8 cellular contexts compared by ENCODE assay signal in the genomic region with DNA sequence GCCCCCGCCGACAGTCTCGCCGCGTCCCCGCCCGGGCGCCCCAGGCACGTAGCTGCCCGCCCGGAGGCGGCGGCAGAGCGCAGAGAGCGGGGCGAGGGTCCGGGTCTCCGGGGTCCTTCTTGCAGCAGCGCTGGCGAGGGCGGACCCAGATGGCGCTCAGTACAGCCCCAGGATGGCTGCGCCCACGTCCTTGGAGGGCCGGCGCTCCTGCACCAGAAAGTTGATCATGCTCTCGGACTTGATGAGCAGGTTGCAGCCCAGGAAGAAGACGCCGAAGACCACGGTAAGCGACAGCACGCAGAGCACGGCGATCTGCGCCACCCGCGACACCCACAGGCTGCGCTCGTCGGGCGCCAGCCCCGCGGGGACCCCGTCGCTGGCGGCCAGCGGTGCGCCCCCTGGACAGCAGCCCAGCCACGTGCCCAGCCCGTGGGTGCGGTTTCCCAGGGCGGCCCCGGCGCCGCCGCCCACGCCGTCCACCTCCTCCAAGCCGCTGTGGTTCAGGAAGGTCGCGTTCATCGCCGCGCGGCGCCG. TPM values are rescaled to one million over a fixed set of nuclear protein-coding genes. Genes with fewer than 3 reads are reported as not detected.
DNase-seq lines count a peak whose midpoint lies in the region; ATAC-seq and TF ChIP-seq lines count a peak whose summit lies in the region.

No MANE protein-coding gene starts in this region.

- no peak overlapping the region for H3K27ac Mint-ChIP-seq in activated CD8-positive, alpha-beta T cell treated with anti-CD3 and anti-CD28 coated beads, Interleukin-2, amount 10 ng/mL, durations not matched to agents 7 days and 5 days

- H3K9me3 Mint-ChIP-seq in activated CD8-positive, alpha-beta T cell treated with anti-CD3 and anti-CD28 coated beads, Interleukin-2, amount 10 ng/mL, durations not matched to agents 7 days and 5 days (ENCODE audit: insufficient read depth), result no peaks in the 10 kb centered on the region

- no peaks in the 10 kb centered on the region for H3K36me3 ChIP-seq in heart left ventricle

- no peaks in the 10 kb centered on the region for H3K36me3 Mint-ChIP-seq in activated CD8-positive, alpha-beta T cell treated with anti-CD3 and anti-CD28 coated beads, Interleukin-2, amount 10 ng/mL, durations not matched to agents 7 days and 5 days (ENCODE audit: low read depth)

- no peak for TF ChIP-seq CTCF in heart left ventricle (IDR thresholded peaks at IDR 0.05)

- H3K9me3 ChIP-seq in heart left ventricle, result no peaks in the 10 kb centered on the region

- POLR2A ChIA-PET in activated CD8-positive, alpha-beta T cell treated with anti-CD3 and anti-CD28 coated beads, Interleukin-2, amount 10 ng/mL, durations not matched to agents 7 days and 5 days (lab: Charles Lee), result no interaction called here

- no peak for TF ChIP-seq POLR2A in heart left ventricle (IDR thresholded peaks at IDR 0.05)

- WGBS in heart left ventricle, 4 donors, result 0 to 2% (median 1%) methylated on average over 21 to 67 of the region's 67 CpGs

- peak; percentile 60 for ATAC-seq in activated CD8-positive, alpha-beta T cell treated with anti-CD3 and anti-CD28 coated beads, Interleukin-2, amount 10 ng/mL, durations not matched to agents 7 days and 5 days
- peak in 2 of 4 donors; percentile 47 to 60 for ATAC-seq in heart left ventricle
- no peak for ATAC-seq in sciatic nerve
- ATAC-seq in GM18861 (IDR thresholded peaks at IDR 0.05; ENCODE audit: unreplicated experiment), result no peak

- intact Hi-C loops in heart left ventricle (cut with DNase I) (no loop called here), sciatic nerve (cut with DNase I) (no loop called here)

- DNase-seq in DMS 273 (lab: John Stamatoyannopoulos, UW; ENCODE audit: unreplicated experiment) (peak; percentile 56), DMS 273 treated with DMSO at 0.1 percent for 48 hours (lab: John Stamatoyannopoulos, UW) (no peak), heart left ventricle (no peak), sciatic nerve (ENCODE audit: low spot score) (peak; percentile 52), T1000 (lab: John Stamatoyannopoulos, UW) (no peak)
- DNase-seq in activated CD8-positive, alpha-beta T cell treated with anti-CD3 and anti-CD28 coated beads, Interleukin-2, amount 10 ng/mL, durations not matched to agents 7 days and 5 days, result peak; percentile 30
- no peak for DNase-seq in stimulated activated CD4-positive, alpha-beta T cell treated with anti-CD3 and anti-CD28 coated beads, Interleukin-4, amount 100 ng/mL, for 24 hours

- H3K4me3 ChIP-seq in heart left ventricle, result peak overlapping the region; percentile 50 to 66 (median 62)

- peak overlapping the region in 1 of 12 donors; percentile 27 for H3K27ac ChIP-seq in heart left ventricle

- CTCF ChIA-PET in activated CD8-positive, alpha-beta T cell treated with anti-CD3 and anti-CD28 coated beads, Interleukin-2, amount 10 ng/mL, durations not matched to agents 7 days and 5 days (lab: Charles Lee), result interaction anchor here (1.3 to 1.8 kb wide), 2 partner anchors 36 to 38 kb away, joined by 5 read pairs; no protein-coding TSS in a partner anchor

- peaks cover 0 to 21% (median 14%) of the 10 kb centered on the region in 12 donors for H3K4me1 ChIP-seq in heart left ventricle

- peaks cover 10 to 44% (median 25%) of the 10 kb centered on the region in 9 donors for H3K27me3 ChIP-seq in heart left ventricle

- peak overlapping the region; percentile 38 for H3K4me3 Mint-ChIP-seq in activated CD8-positive, alpha-beta T cell treated with anti-CD3 and anti-CD28 coated beads, Interleukin-2, amount 10 ng/mL, durations not matched to agents 7 days and 5 days

- peaks cover 39% of the 10 kb centered on the region for H3K27me3 Mint-ChIP-seq in activated CD8-positive, alpha-beta T cell treated with anti-CD3 and anti-CD28 coated beads, Interleukin-2, amount 10 ng/mL, durations not matched to agents 7 days and 5 days (ENCODE audit: low read depth)

- peaks cover 9% of the 10 kb centered on the region for H3K4me1 Mint-ChIP-seq in activated CD8-positive, alpha-beta T cell treated with anti-CD3 and anti-CD28 coated beads, Interleukin-2, amount 10 ng/mL, durations not matched to agents 7 days and 5 days (ENCODE audit: low read depth)

RNA-seq across cellular contexts. Expression of gene RPRML, which starts 0.5 kb away (rescaled TPM):
- under 1 TPM in 1 of 2 experiments, not detected in 1; 0.23 TPM for total RNA-seq in activated CD8-positive, alpha-beta T cell treated with anti-CD3 and anti-CD28 coated beads, Interleukin-2, amount 10 ng/mL, durations not matched to agents 7 days and 5 days
- total RNA-seq in heart left ventricle (under 1 TPM in 3 of 9 donors, not detected in 6; 0.25 to 0.37 (median 0.29) TPM), sciatic nerve (not detected)
- under 1 TPM in 1 of 2 donors, not detected in 1; 0.15 TPM for polyA plus RNA-seq in heart left ventricle

RNA-seq across cellular contexts. Expression of gene GOSR2, which starts 55.6 kb away (rescaled TPM):
- 10 to 100 TPM; 50.6 to 51.5 TPM for total RNA-seq in activated CD8-positive, alpha-beta T cell treated with anti-CD3 and anti-CD28 coated beads, Interleukin-2, amount 10 ng/mL, durations not matched to agents 7 days and 5 days
- 10 to 100 TPM; 20.9 to 55.1 (median 38.4) TPM for total RNA-seq in heart left ventricle
- polyA plus RNA-seq in heart left ventricle, result 10 to 100 TPM; 24.3 to 53.8 TPM
- 50.1 TPM for total RNA-seq in sciatic nerve

Comparison
In these comparisons a context has a peak if more than half of its experiments do, and no peak if none do; other contexts are left out.
1. DNase-seq: peak in DMS 273 (single experiment), activated CD8-positive, alpha-beta T cell treated with anti-CD3 and anti-CD28 coated beads, Interleukin-2, amount 10 ng/mL, durations not matched to agents 7 days and 5 days (single experiment) and sciatic nerve (single experiment); none in DMS 273 treated with DMSO at 0.1 percent for 48 hours (single experiment), heart left ventricle (0 of 5), T1000 (single experiment) and stimulated activated CD4-positive, alpha-beta T cell treated with anti-CD3 and anti-CD28 coated beads, Interleukin-4, amount 100 ng/mL, for 24 hours (single experiment).